ENCODE assay signal across 8 cellular contexts in the genomic region with DNA sequence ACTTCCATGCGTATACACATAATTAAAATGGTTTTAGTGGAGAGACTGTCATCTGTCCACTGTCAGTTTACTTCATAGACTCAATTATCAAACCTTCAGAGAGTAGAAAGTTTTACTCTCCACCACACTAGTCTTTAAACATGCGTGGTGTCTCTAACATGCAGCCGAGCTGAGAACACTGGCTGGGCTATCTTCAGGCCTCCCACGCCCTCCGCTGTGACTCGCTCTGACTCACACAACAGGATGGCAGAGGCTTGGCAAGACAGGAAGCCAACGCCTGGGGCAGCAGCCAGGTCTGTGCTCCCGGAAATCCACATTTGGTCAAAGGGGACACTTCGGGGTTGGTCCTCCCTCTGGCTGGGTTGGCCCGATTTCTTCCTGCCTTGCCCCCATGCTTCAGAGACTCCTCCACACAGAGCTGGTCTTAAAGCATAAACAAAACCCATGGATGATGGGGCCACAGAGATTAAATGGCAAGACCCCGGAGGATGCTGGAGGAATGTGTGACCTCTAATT. TPM values are rescaled to one million over a fixed set of nuclear protein-coding genes. Genes with fewer than 3 reads are reported as not detected.
DNase-seq lines count a peak whose midpoint lies in the region; ATAC-seq and TF ChIP-seq lines count a peak whose summit lies in the region.

No MANE protein-coding gene starts in this region.

- no peaks in the 10 kb centered on the region for H3K36me3 ChIP-seq in HCT116 (ENCODE audit: control insufficient read depth in 1 of 2, insufficient read depth in 2 of 2, low read length in 2 of 2)

- H3K27ac ChIP-seq in HCT116 (ENCODE audit: low read depth, low read length) (peak overlapping the region; percentile 73), dorsolateral prefrontal cortex (peak overlapping the region in 37 of 59 donors; percentile 4 to 85 (median 49))

- peak; percentile 58 for TF ChIP-seq POLR2A in HCT116 (IDR thresholded peaks at IDR 0.05; ENCODE audit: borderline replicate concordance, extremely low read depth, insufficient read depth, insufficient read length)

- H3K27me3 Mint-ChIP-seq in activated CD4-positive, alpha-beta memory T cell treated with anti-CD3 and anti-CD28 coated beads for 36 hours, result peaks cover 10% of the 10 kb centered on the region

- POLR2A ChIA-PET in HCT116 (lab: Charles Lee), result interaction anchor here (1.7 to 1.8 kb wide), 2 partner anchors 24 to 56 kb away, joined by 5 to 6 read pairs; a partner anchor contains a TSS
- POLR2A ChIA-PET in activated CD4-positive, alpha-beta memory T cell treated with anti-CD3 and anti-CD28 coated beads for 36 hours (lab: Charles Lee), result interaction anchor here (0.7 to 1.9 kb wide), 6 partner anchors 19 to 209 kb away, joined by 3 to 10 read pairs (median 6); a partner anchor contains a TSS

- H3K27ac Mint-ChIP-seq in activated CD4-positive, alpha-beta memory T cell treated with anti-CD3 and anti-CD28 coated beads for 36 hours, result peak overlapping the region; percentile 81

- H3K4me1 ChIP-seq in HCT116 (ENCODE audit: control insufficient read depth in 1 of 2, insufficient read depth in 2 of 2, low read length in 2 of 2), result peaks cover 45 to 59% of the 10 kb centered on the region in 2 experiments

- H3K4me3 ChIP-seq in HCT116 (replicated peaks in 1 of 2; ENCODE audit: low read depth in 1 of 2, low read length in 2 of 2) (peak overlapping the region in 1 of 2 experiments; percentile 14; a peak in 2 of 4 replicates), dorsolateral prefrontal cortex (peak overlapping the region in 7 of 59 donors; percentile 1 to 18 (median 11))

- H3K9me3 Mint-ChIP-seq in activated CD4-positive, alpha-beta memory T cell treated with anti-CD3 and anti-CD28 coated beads for 36 hours, result no peaks in the 10 kb centered on the region

- H3K79me2 ChIP-seq in HCT116 (ENCODE audit: insufficient read depth, low read length), result no peaks in the 10 kb centered on the region

- H3K4me3 Mint-ChIP-seq in activated CD4-positive, alpha-beta memory T cell treated with anti-CD3 and anti-CD28 coated beads for 36 hours, result peak overlapping the region; percentile 44

- no TSS peak for BruUV-seq in HCT116 (replicated peaks; lab: Mats Ljungman, UMichigan)

- intact Hi-C loops in HCT116 (cut with micrococcal nuclease), result no loop called here
- intact Hi-C loops in activated CD4-positive, alpha-beta memory T cell treated with anti-CD3 and anti-CD28 coated beads for 36 hours (cut with micrococcal nuclease), result loop anchor here (1.0 to 5.0 kb wide), 4 partner anchors 19 to 608 kb away; a partner anchor contains a TSS
- intact Hi-C loops in dorsolateral prefrontal cortex (cut with DNase I), result no loop called here

- H3K9me2 ChIP-seq in HCT116 (ENCODE audit: insufficient read depth), result no peaks in the 10 kb centered on the region

- no peak for TF ChIP-seq RAD21 in HCT116 (IDR thresholded peaks at IDR 0.05; ENCODE audit: low read depth)

- peak overlapping the region; percentile 70 for H3K4me2 ChIP-seq in HCT116 (ENCODE audit: low read length)

- no peaks in the 10 kb centered on the region for H3K9me3 ChIP-seq in HCT116 (ENCODE audit: control insufficient read depth in 1 of 2, insufficient read depth in 1 of 2, low read depth in 1 of 2, low read length in 2 of 2)

- H3K27me3 ChIP-seq in HCT116 (ENCODE audit: insufficient read depth, low read length) (no peaks in the 10 kb centered on the region), dorsolateral prefrontal cortex (no peaks in the 10 kb centered on the region)

- peak; percentile 90 for ATAC-seq in HCT116

- DNase-seq in GDM1 (lab: John Stamatoyannopoulos, UW) (peak; percentile 82), HCT116 (ENCODE audit: low read depth, low spot score) (peak; percentile 94), NCI-H2196 (lab: John Stamatoyannopoulos, UW; ENCODE audit: unreplicated experiment) (peak; percentile 53), dorsolateral prefrontal cortex (peak; percentile 52 to 94 (median 84)), middle frontal gyrus (ENCODE audit: extremely low spot score, low spot score) (peak; percentile 72), NCI-H187 (lab: John Stamatoyannopoulos, UW) (no peak)
- DNase-seq in activated CD4-positive, alpha-beta memory T cell treated with anti-CD3 and anti-CD28 coated beads for 36 hours, result peak; percentile 97
- peak; percentile 84 to 92 for DNase-seq in stimulated activated CD8-positive, alpha-beta memory T cell treated with anti-CD3 and anti-CD28 coated beads, Interleukin-7, amount 100 ng/mL, for 4 hours (ENCODE audit: low read depth in 2 of 2)

- no peaks in the 10 kb centered on the region for H4K20me1 ChIP-seq in HCT116 (ENCODE audit: insufficient read depth)

- TF ChIP-seq CTCF in HCT116 (IDR thresholded peaks at IDR 0.05 in 2 of 3, conservative IDR thresholded peaks at IDR 0.05 in 1 of 3; ENCODE audit: borderline replicate concordance in 1 of 3, insufficient read depth in 1 of 3, low read depth in 2 of 3, low read length in 2 of 3), result no peak
- TF ChIP-seq CTCF in dorsolateral prefrontal cortex (IDR thresholded peaks at IDR 0.05 in 54 of 56, conservative IDR thresholded peaks at IDR 0.05 in 2 of 56; ENCODE audit: low read depth in 1 of 56, partially characterized antibody in 56 of 56), result no peak

- H3K4me1 Mint-ChIP-seq in activated CD4-positive, alpha-beta memory T cell treated with anti-CD3 and anti-CD28 coated beads for 36 hours (ENCODE audit: low read depth), result peaks cover 61% of the 10 kb centered on the region

- CTCF ChIA-PET in HCT116 (lab: Charles Lee), result interaction anchor here (1.0 to 1.7 kb wide), 4 partner anchors 19 to 181 kb away, joined by 3 to 5 read pairs (median 4); no protein-coding TSS in a partner anchor
- CTCF ChIA-PET in activated CD4-positive, alpha-beta memory T cell treated with anti-CD3 and anti-CD28 coated beads for 36 hours (lab: Charles Lee), result interaction anchor here (1.2 to 4.7 kb wide), 5 partner anchors 10 to 183 kb away, joined by 4 to 20 read pairs (median 7); no protein-coding TSS in a partner anchor

- no peak overlapping the region for H2AFZ ChIP-seq in HCT116 (ENCODE audit: low read depth, low read length, poor library complexity, severe bottlenecking)

- no peaks in the 10 kb centered on the region for H3K36me3 Mint-ChIP-seq in activated CD4-positive, alpha-beta memory T cell treated with anti-CD3 and anti-CD28 coated beads for 36 hours

- H3K9ac ChIP-seq in HCT116 (ENCODE audit: low read length), result peak overlapping the region; percentile 68

- RAD21 ChIA-PET in HCT116 (lab: Charles Lee; ENCODE audit: low non-redundant PET in 1 of 2, low total read pairs in 2 of 2, uncharacterized antibody in 2 of 2, unreplicated experiment in 2 of 2), result interaction anchor here (0.8 to 1.2 kb wide), 2 partner anchors 64 to 181 kb away, joined by 3 to 4 read pairs; no protein-coding TSS in a partner anchor

TF ChIP-seq in HCT116, 20 proteins besides CTCF, POLR2A, EP300 and RAD21:
- no peak for TF ChIP-seq ELF1 (IDR thresholded peaks at IDR 0.05; ENCODE audit: borderline replicate concordance, low read depth)
- peak; percentile 45 for TF ChIP-seq TCF7L2 (IDR thresholded peaks at IDR 0.05; ENCODE audit: borderline replicate concordance, extremely low read depth, insufficient read depth, insufficient read length)
- peak; percentile 69 for TF ChIP-seq POLR2AphosphoS5 (IDR thresholded peaks at IDR 0.05; ENCODE audit: low read depth, low read length)

RNA-seq across cellular contexts. Expression of a gene that starts 22.7 kb away (rescaled TPM):
- total RNA-seq in HCT116 (2021; ENCODE audit: unreplicated experiment) (44.6 TPM), dorsolateral prefrontal cortex (10 to 100 TPM; 21.7 to 70.3 (median 48.4) TPM)
- polyA plus RNA-seq in HCT116 (2012), result 37.5 and 39.6 TPM in 2 replicates
- 10 to 100 TPM; 14.3 to 17.0 TPM for total RNA-seq in activated CD4-positive, alpha-beta memory T cell treated with anti-CD3 and anti-CD28 coated beads for 36 hours

RNA-seq across cellular contexts. Expression of a gene that starts 55.8 kb away (rescaled TPM):
- total RNA-seq in HCT116 (2021; ENCODE audit: unreplicated experiment) (20.5 TPM), dorsolateral prefrontal cortex (10 to 100 TPM; 35.7 to 70.9 (median 47.8) TPM)
- polyA plus RNA-seq in HCT116 (2012), result 6.4 and 7.3 TPM in 2 replicates
- 10 to 100 TPM; 28.0 to 32.0 TPM for total RNA-seq in activated CD4-positive, alpha-beta memory T cell treated with anti-CD3 and anti-CD28 coated beads for 36 hours

Comparison
In these comparisons a context has a peak if more than half of its experiments do, and no peak if none do; other contexts are left out.
1. DNase-seq: peak in GDM1 (single experiment), HCT116 (single experiment), NCI-H2196 (single experiment), activated CD4-positive, alpha-beta memory T cell treated with anti-CD3 and anti-CD28 coated beads for 36 hours (single experiment), dorsolateral prefrontal cortex (10 of 10), middle frontal gyrus (single experiment) and stimulated activated CD8-positive, alpha-beta memory T cell treated with anti-CD3 and anti-CD28 coated beads, Interleukin-7, amount 100 ng/mL, for 4 hours (2 of 2); none in NCI-H187 (0 of 2).